ENCODE assay signal across 22 cellular contexts in the genomic region with DNA sequence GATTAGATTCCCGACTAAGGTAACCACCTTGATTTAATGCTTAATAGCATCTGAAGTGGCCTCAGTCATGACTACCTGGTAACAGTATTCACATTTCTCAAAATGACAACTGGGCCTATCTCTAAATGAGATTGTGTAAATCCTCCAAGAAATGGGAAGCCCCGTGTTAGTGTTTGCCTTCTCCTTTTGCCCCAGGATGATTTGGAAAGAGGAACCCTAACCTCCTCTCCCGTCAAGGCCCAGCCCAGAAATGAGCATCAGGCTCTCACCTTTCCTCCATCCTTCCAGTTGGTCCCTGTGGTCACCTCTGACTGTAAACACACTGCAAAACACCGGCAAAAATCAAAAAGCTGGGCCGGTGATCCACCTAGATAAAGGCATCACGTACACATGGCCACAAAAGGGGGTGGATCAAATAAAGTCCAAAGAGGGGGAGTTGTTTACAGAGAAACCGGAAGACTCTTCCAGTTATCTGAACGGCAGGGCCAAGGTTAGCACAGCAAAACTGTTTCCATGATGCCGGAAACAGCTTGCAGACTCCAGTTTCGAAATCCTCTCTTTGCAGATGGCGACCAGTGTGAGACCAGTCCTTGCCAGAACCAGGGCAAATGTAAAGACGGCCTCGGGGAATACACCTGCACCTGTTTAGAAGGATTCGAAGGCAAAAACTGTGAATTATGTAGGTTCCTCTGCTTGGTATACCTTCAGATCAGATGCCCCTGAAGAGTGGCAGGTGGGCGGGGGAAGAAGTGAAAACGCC. TPM values are rescaled to one million over a fixed set of nuclear protein-coding genes. Genes with fewer than 3 reads are reported as not detected.
A peak's percentile ranks its signal among the peaks of the same experiment; 100 is the strongest.
DNase-seq lines count a peak whose midpoint lies in the region; ATAC-seq and TF ChIP-seq lines count a peak whose summit lies in the region.
"Had no signal": no experiment of that assay in that cellular context is flagged by ENCODE, and none has a peak within 500 bp of the region (broad histone marks: within the 10 kb centered on the region; RNA-seq: fewer than 3 reads in every experiment).

No MANE protein-coding gene starts in this region.

- H2AK5ac ChIP-seq in H9 (ENCODE audit: insufficient read length, low read length), result no peak overlapping the region

- ATAC-seq in HG02759 (IDR thresholded peaks at IDR 0.05; ENCODE audit: unreplicated experiment), result no peak
- ATAC-seq: activated CD8-positive, alpha-beta memory T cell treated with anti-CD3 and anti-CD28 coated beads, Interleukin-2, amount 10 ng/mL, durations not matched to agents 7 days and 5 days; gastroesophageal sphincter; natural killer cell; T-cell had no signal

- no peaks in the 10 kb centered on the region for H3K9me3 ChIP-seq in H9 (ENCODE audit: control insufficient read depth, low read depth, low read length)
- H3K9me3 ChIP-seq: ascending aorta, gastroesophageal sphincter had no signal

- H3K4me2 ChIP-seq in H9 (ENCODE audit: insufficient read depth, insufficient read length, low read length), result no peak overlapping the region

- no peak overlapping the region; a peak in 1 of 7 replicates for H3K27ac Mint-ChIP-seq in H9
- peak overlapping the region; percentile 81 for H3K27ac Mint-ChIP-seq in neural crest cell (ENCODE audit: unreplicated experiment)
- no peak overlapping the region for H3K27ac Mint-ChIP-seq in activated naive CD4-positive, alpha-beta T cell treated with anti-CD3 and anti-CD28 coated beads, Interleukin-2, amount 10 ng/mL, durations not matched to agents 7 days and 5 days
- H3K27ac Mint-ChIP-seq: activated CD8-positive, alpha-beta memory T cell treated with anti-CD3 and anti-CD28 coated beads, Interleukin-2, amount 10 ng/mL, durations not matched to agents 7 days and 5 days; natural killer cell; T-cell had no signal

- no peak overlapping the region for H2BK15ac ChIP-seq in H9 (ENCODE audit: low read depth, low read length)

- H3K56ac ChIP-seq in H9 (ENCODE audit: insufficient read length, low read depth, low read length), result no peak overlapping the region

- no peak overlapping the region for H3K4me3 Mint-ChIP-seq in H9
- no peak overlapping the region for H3K4me3 Mint-ChIP-seq in neural crest cell
- no peak overlapping the region for H3K4me3 Mint-ChIP-seq in activated naive CD4-positive, alpha-beta T cell treated with anti-CD3 and anti-CD28 coated beads, Interleukin-2, amount 10 ng/mL, durations not matched to agents 7 days and 5 days
- H3K4me3 Mint-ChIP-seq: activated CD8-positive, alpha-beta memory T cell treated with anti-CD3 and anti-CD28 coated beads, Interleukin-2, amount 10 ng/mL, durations not matched to agents 7 days and 5 days; natural killer cell; T-cell had no signal

- H3K23me2 ChIP-seq in H9 (ENCODE audit: insufficient read length, low read depth, low read length, poor library complexity, severe bottlenecking), result no peaks in the 10 kb centered on the region

- H3K27ac ChIP-seq in H9 (ENCODE audit: insufficient read length, low read depth, low read length), result no peak overlapping the region
- H3K27ac ChIP-seq: ascending aorta, epithelial cell of prostate, gastroesophageal sphincter, GM23248 had no signal

- TF ChIP-seq CTCF in H9 (conservative IDR thresholded peaks at IDR 0.05) (no peak), neural crest cell (conservative IDR thresholded peaks at IDR 0.05) (no peak)

- H3K36me3 Mint-ChIP-seq in H9 (ENCODE audit: insufficient read depth in 1 of 3, low read depth in 3 of 3), result no peaks in the 10 kb centered on the region; a peak in 1 of 7 replicates
- no peaks in the 10 kb centered on the region for H3K36me3 Mint-ChIP-seq in neural crest cell (ENCODE audit: low read depth)
- no peaks in the 10 kb centered on the region for H3K36me3 Mint-ChIP-seq in activated naive CD4-positive, alpha-beta T cell treated with anti-CD3 and anti-CD28 coated beads, Interleukin-2, amount 10 ng/mL, durations not matched to agents 7 days and 5 days
- H3K36me3 Mint-ChIP-seq: activated CD8-positive, alpha-beta memory T cell treated with anti-CD3 and anti-CD28 coated beads, Interleukin-2, amount 10 ng/mL, durations not matched to agents 7 days and 5 days; natural killer cell; T-cell had no signal

- no peak overlapping the region for H4K5ac ChIP-seq in H9 (ENCODE audit: insufficient read length, low read depth, low read length)

- no peaks in the 10 kb centered on the region for H3K4me1 ChIP-seq in H9 (ENCODE audit: insufficient read depth, low read length)
- H3K4me1 ChIP-seq: ascending aorta, gastroesophageal sphincter had no signal

- no peaks in the 10 kb centered on the region for H4K20me1 ChIP-seq in H9 (ENCODE audit: control insufficient read depth, insufficient read depth, insufficient read length)

- H3K79me1 ChIP-seq in H9 (ENCODE audit: insufficient read depth, low read depth, low read length, poor library complexity, severe bottlenecking), result no peaks in the 10 kb centered on the region

- H2BK12ac ChIP-seq in H9 (ENCODE audit: insufficient read length, low read depth, low read length), result no peak overlapping the region

- H3K27me3 ChIP-seq in H9 (ENCODE audit: insufficient read depth, low read length), result no peaks in the 10 kb centered on the region
- H3K27me3 ChIP-seq: ascending aorta, gastroesophageal sphincter had no signal

- DNase-seq in H9, result peak; percentile 18
- peak; percentile 65 for DNase-seq in NCI-H69 (lab: John Stamatoyannopoulos, UW)
- peak; percentile 39 for DNase-seq in cerebellar cortex (ENCODE audit: low spot score)
- DNase-seq in neural crest cell (ENCODE audit: low read depth, low spot score), result no peak
- DNase-seq in stimulated activated CD4-positive, alpha-beta T cell treated with anti-CD3 and anti-CD28 coated beads, Interleukin-2, amount 100 ng/mL, for 48 hours, result no peak
- DNase-seq in activated naive CD4-positive, alpha-beta T cell treated with anti-CD3 and anti-CD28 coated beads, Interleukin-2, amount 10 ng/mL, durations not matched to agents 7 days and 5 days, result no peak
- DNase-seq in cerebellar nuclear complex (lab: John Stamatoyannopoulos, UW), result no peak
- DNase-seq: activated CD4-positive, alpha-beta T cell treated with anti-CD3 and anti-CD28 coated beads for 1 hour; activated CD8-positive, alpha-beta memory T cell treated with anti-CD3 and anti-CD28 coated beads, Interleukin-2, amount 10 ng/mL, durations not matched to agents 7 days and 5 days; activated gamma-delta T cell treated with Interleukin-2 at 50 U/mL for 16 hours; GM23248; natural killer cell; NCI-H774; T-cell had no signal

- H3K9ac ChIP-seq in H9 (ENCODE audit: extremely low read depth, insufficient read length, low read length), result no peak overlapping the region
- H3K9ac ChIP-seq: GM23248 had no signal

- no peaks in the 10 kb centered on the region for H3K79me2 ChIP-seq in H9 (ENCODE audit: insufficient read depth, low read length)

- H3K23ac ChIP-seq in H9 (ENCODE audit: insufficient read length, low read depth, low read length), result no peak overlapping the region

- H2BK20ac ChIP-seq in H9 (ENCODE audit: low read depth, low read length, poor library complexity, severe bottlenecking), result no peak overlapping the region

- H4K8ac ChIP-seq in H9 (replicated peaks; ENCODE audit: insufficient read length, low read depth, low read length), result no peak overlapping the region

- H3K27me3 Mint-ChIP-seq in H9 (ENCODE audit: low read depth) (no peaks in the 10 kb centered on the region; the same call in 1 of the 2 replicates), neural crest cell (ENCODE audit: low read depth) (peaks cover 8% of the 10 kb centered on the region)
- H3K27me3 Mint-ChIP-seq in activated naive CD4-positive, alpha-beta T cell treated with anti-CD3 and anti-CD28 coated beads, Interleukin-2, amount 10 ng/mL, durations not matched to agents 7 days and 5 days, result peaks cover 20% of the 10 kb centered on the region

- no peak overlapping the region for H2AFZ ChIP-seq in H9 (ENCODE audit: low read length)
- H2AFZ ChIP-seq: GM23248 had no signal

- no peak overlapping the region for H3K4ac ChIP-seq in H9 (ENCODE audit: low read depth, low read length)

- WGBS in H9 (ENCODE audit: extremely low coverage, insufficient read length, low lambda C conversion rate), result no CpG with 5 or more reads among the region's 16 CpGs

- no peaks in the 10 kb centered on the region for H3K9me3 Mint-ChIP-seq in H9
- no peaks in the 10 kb centered on the region for H3K9me3 Mint-ChIP-seq in neural crest cell
- no peaks in the 10 kb centered on the region for H3K9me3 Mint-ChIP-seq in activated naive CD4-positive, alpha-beta T cell treated with anti-CD3 and anti-CD28 coated beads, Interleukin-2, amount 10 ng/mL, durations not matched to agents 7 days and 5 days
- H3K9me3 Mint-ChIP-seq: natural killer cell, T-cell had no signal

- no peak overlapping the region for H2BK120ac ChIP-seq in H9 (ENCODE audit: low read depth, low read length, poor library complexity, severe bottlenecking)

- H3K4me1 Mint-ChIP-seq in H9 (peaks cover 14 to 37% of the 10 kb centered on the region in 2 experiments), neural crest cell (no peaks in the 10 kb centered on the region)
- H3K4me1 Mint-ChIP-seq in activated naive CD4-positive, alpha-beta T cell treated with anti-CD3 and anti-CD28 coated beads, Interleukin-2, amount 10 ng/mL, durations not matched to agents 7 days and 5 days, result no peaks in the 10 kb centered on the region
- H3K4me1 Mint-ChIP-seq: activated CD8-positive, alpha-beta memory T cell treated with anti-CD3 and anti-CD28 coated beads, Interleukin-2, amount 10 ng/mL, durations not matched to agents 7 days and 5 days; natural killer cell; T-cell had no signal

- H3K18ac ChIP-seq in H9 (ENCODE audit: insufficient read length, low read depth, low read length), result no peak overlapping the region

- no peak overlapping the region for H2BK5ac ChIP-seq in H9 (ENCODE audit: insufficient read length, low read length)

- no peak overlapping the region for H3K14ac ChIP-seq in H9 (ENCODE audit: insufficient read depth, low read length)

- no peak overlapping the region for H4K91ac ChIP-seq in H9 (ENCODE audit: insufficient read length, low read depth, low read length)

- H3T11ph ChIP-seq in H9 (ENCODE audit: low read length), result no peak overlapping the region

- CTCF ChIA-PET in activated naive CD4-positive, alpha-beta T cell treated with anti-CD3 and anti-CD28 coated beads, Interleukin-2, amount 10 ng/mL, durations not matched to agents 7 days and 5 days (lab: Charles Lee), result no interaction called here

RNA-seq across cellular contexts. Expression of gene F10, which starts 16.4 kb away (rescaled TPM):
- total RNA-seq in H9 (2021) (1.7 TPM in 2 replicates), neural crest cell (0.89 and 1.0 TPM in 2 replicates)
- total RNA-seq: activated CD8-positive, alpha-beta memory T cell treated with anti-CD3 and anti-CD28 coated beads, Interleukin-2, amount 10 ng/mL, durations not matched to agents 7 days and 5 days; HT-29; natural killer cell; RPMI7951; T-cell had no signal

RNA-seq across cellular contexts. Expression of gene PROZ, which starts 19.5 kb away (rescaled TPM):
- total RNA-seq in H9 (2021), result not detected in 2 replicates
- not detected in 2 replicates for total RNA-seq in neural crest cell
- total RNA-seq: activated CD8-positive, alpha-beta memory T cell treated with anti-CD3 and anti-CD28 coated beads, Interleukin-2, amount 10 ng/mL, durations not matched to agents 7 days and 5 days; ascending aorta; gastroesophageal sphincter; GM23248; HT-29; lung; M059J; RPMI7951; T-cell had no signal

RNA-seq across cellular contexts. Expression of gene F7, which starts 33.4 kb away (rescaled TPM):
- 0.66 and 0.81 TPM in 2 replicates for total RNA-seq in H9 (2021)
- 1.0 and 1.2 TPM in 2 replicates for total RNA-seq in neural crest cell
- total RNA-seq: activated CD8-positive, alpha-beta memory T cell treated with anti-CD3 and anti-CD28 coated beads, Interleukin-2, amount 10 ng/mL, durations not matched to agents 7 days and 5 days; GM23248; HT-29; M059J; RPMI7951 had no signal

Comparison
In these comparisons a context has a peak if more than half of its experiments do, and no peak if none do; other contexts are left out.
1. DNase-seq: peak in H9 (single experiment), NCI-H69 (single experiment) and cerebellar cortex (single experiment); none in neural crest cell (single experiment), stimulated activated CD4-positive, alpha-beta T cell treated with anti-CD3 and anti-CD28 coated beads, Interleukin-2, amount 100 ng/mL, for 48 hours (0 of 2), activated naive CD4-positive, alpha-beta T cell treated with anti-CD3 and anti-CD28 coated beads, Interleukin-2, amount 10 ng/mL, durations not matched to agents 7 days and 5 days (single experiment) and cerebellar nuclear complex (0 of 2).